27 cellular contexts compared by ENCODE assay signal in genomic region chr2:231201475-231201814, GRCh38. TPM values are rescaled to one million over a fixed set of nuclear protein-coding genes. Genes with fewer than 3 reads are reported as not detected.
A peak's percentile ranks its signal among the peaks of the same experiment; 100 is the strongest.
DNase-seq lines count a peak whose midpoint lies in the region; ATAC-seq and TF ChIP-seq lines count a peak whose summit lies in the region.
"Had no signal": no experiment of that assay in that cellular context is flagged by ENCODE, and none has a peak within 500 bp of the region (broad histone marks: within the 10 kb centered on the region; RNA-seq: fewer than 3 reads in every experiment).

No MANE protein-coding gene starts in this region.

- H3K9me3 ChIP-seq in prostate gland: no peaks in the 10 kb centered on the region
- H3K9me3 ChIP-seq: ovary, right atrium auricular region, suprapubic skin had no signal

- no peaks in the 10 kb centered on the region for H3K36me3 ChIP-seq in prostate gland
- H3K36me3 ChIP-seq: ovary, right atrium auricular region, suprapubic skin had no signal

- no peaks in the 10 kb centered on the region for H3K27me3 Mint-ChIP-seq in activated naive CD4-positive, alpha-beta T cell treated with anti-CD3 and anti-CD28 coated beads, Interleukin-2, amount 50 U/mL, for 24 hours
- peaks cover 12% of the 10 kb centered on the region for H3K27me3 Mint-ChIP-seq in brain
- H3K27me3 Mint-ChIP-seq: naive thymus-derived CD8-positive, alpha-beta T cell; stimulated activated naive B cell treated with anti-CD40 and anti-IgM and Interleukin-4, amounts not matched to agents 10 μg/mL and 1 μg/mL and 100 μg/mL, for 72 hours had no signal

- no peak for ATAC-seq in activated naive CD4-positive, alpha-beta T cell treated with anti-CD3 and anti-CD28 coated beads, Interleukin-2, amount 50 U/mL, for 72 hours
- ATAC-seq in HG03457 (IDR thresholded peaks at IDR 0.05; ENCODE audit: unreplicated experiment) (no peak), HG02763 (IDR thresholded peaks at IDR 0.05; ENCODE audit: unreplicated experiment) (no peak)
- ATAC-seq: naive thymus-derived CD8-positive, alpha-beta T cell; stimulated activated naive B cell treated with anti-CD40 and anti-IgM and Interleukin-4, amounts not matched to agents 10 μg/mL and 1 μg/mL and 100 μg/mL, for 72 hours had no signal

- H3K4me1 Mint-ChIP-seq in activated naive CD4-positive, alpha-beta T cell treated with anti-CD3 and anti-CD28 coated beads, Interleukin-2, amount 50 U/mL, for 24 hours: peaks cover 12% of the 10 kb centered on the region
- H3K4me1 Mint-ChIP-seq in brain: peaks cover 34% of the 10 kb centered on the region

- H3K4me3 ChIP-seq in prostate gland (no peak overlapping the region), coronary artery (no peak overlapping the region)
- H3K4me3 ChIP-seq: GM23248, ovary, right atrium auricular region, suprapubic skin had no signal

- H3K36me3 Mint-ChIP-seq in activated naive CD4-positive, alpha-beta T cell treated with anti-CD3 and anti-CD28 coated beads, Interleukin-2, amount 50 U/mL, for 24 hours: no peaks in the 10 kb centered on the region
- H3K36me3 Mint-ChIP-seq in activated naive CD4-positive, alpha-beta T cell treated with anti-CD3 and anti-CD28 coated beads, Interleukin-2, amount 50 U/mL, for 72 hours: no peaks in the 10 kb centered on the region
- peaks cover 22% of the 10 kb centered on the region for H3K36me3 Mint-ChIP-seq in brain
- H3K36me3 Mint-ChIP-seq: naive thymus-derived CD8-positive, alpha-beta T cell had no signal

- H3K9me3 Mint-ChIP-seq in activated naive CD4-positive, alpha-beta T cell treated with anti-CD3 and anti-CD28 coated beads, Interleukin-2, amount 50 U/mL, for 24 hours: no peaks in the 10 kb centered on the region
- H3K9me3 Mint-ChIP-seq in activated naive CD4-positive, alpha-beta T cell treated with anti-CD3 and anti-CD28 coated beads, Interleukin-2, amount 50 U/mL, for 72 hours: no peaks in the 10 kb centered on the region
- H3K9me3 Mint-ChIP-seq in brain: no peaks in the 10 kb centered on the region
- H3K9me3 Mint-ChIP-seq: activated naive CD4-positive, alpha-beta T cell treated with anti-CD3 and anti-CD28 coated beads for 36 hours; naive thymus-derived CD8-positive, alpha-beta T cell; stimulated activated naive B cell treated with anti-CD40 and anti-IgM and Interleukin-4, amounts not matched to agents 10 μg/mL and 1 μg/mL and 100 μg/mL, for 72 hours had no signal

- WGBS in prostate gland: 83% methylated on average over 4 of the region's 4 CpGs

- TF ChIP-seq CTCF in brain (conservative IDR thresholded peaks at IDR 0.05) (no peak), prostate gland (IDR thresholded peaks at IDR 0.05) (no peak), coronary artery (IDR thresholded peaks at IDR 0.05) (no peak)

- no peaks in the 10 kb centered on the region for H3K4me1 ChIP-seq in prostate gland (replicated peaks)

- no peak for TF ChIP-seq POLR2A in prostate gland (IDR thresholded peaks at IDR 0.05)

- no peaks in the 10 kb centered on the region for H3K27me3 ChIP-seq in prostate gland (replicated peaks; ENCODE audit: insufficient read depth)
- H3K27me3 ChIP-seq: ovary, right atrium auricular region, suprapubic skin had no signal

- no peak overlapping the region for H3K27ac Mint-ChIP-seq in activated naive CD4-positive, alpha-beta T cell treated with anti-CD3 and anti-CD28 coated beads, Interleukin-2, amount 50 U/mL, for 24 hours
- no peak overlapping the region for H3K27ac Mint-ChIP-seq in activated naive CD4-positive, alpha-beta T cell treated with anti-CD3 and anti-CD28 coated beads, Interleukin-2, amount 50 U/mL, for 72 hours
- peak overlapping the region in 2 of 5 experiments; percentile 46 to 54 for H3K27ac Mint-ChIP-seq in brain
- H3K27ac Mint-ChIP-seq: activated naive CD4-positive, alpha-beta T cell treated with anti-CD3 and anti-CD28 coated beads for 36 hours; stimulated activated naive B cell treated with anti-CD40 and anti-IgM and Interleukin-4, amounts not matched to agents 10 μg/mL and 1 μg/mL and 100 μg/mL, for 72 hours had no signal

- no peak overlapping the region for H3K27ac ChIP-seq in prostate gland
- no peak overlapping the region for H3K27ac ChIP-seq in coronary artery
- H3K27ac ChIP-seq: 22Rv1, C4-2B, GM23248, ovary, right atrium auricular region, suprapubic skin had no signal

- no peak for DNase-seq in activated naive CD4-positive, alpha-beta T cell treated with anti-CD3 and anti-CD28 coated beads, Interleukin-2, amount 50 U/mL, for 72 hours (ENCODE audit: low spot score in 2 of 2)
- peak; percentile 9 for DNase-seq in left kidney (ENCODE audit: low read depth, low spot score)
- DNase-seq in prostate gland (ENCODE audit: low spot score): no peak
- no peak for DNase-seq in coronary artery (ENCODE audit: low spot score)
- DNase-seq: activated CD4-positive, alpha-beta T cell treated with anti-CD3 and anti-CD28 coated beads, Interleukin-2, amount 50 U/mL, for 48 hours; activated naive CD4-positive, alpha-beta T cell treated with anti-CD3 and anti-CD28 coated beads for 36 hours; anterior cingulate cortex; dermis blood vessel endothelial cell; DMS79 treated with DMSO at 0.1 percent for 48 hours; glutamatergic neuron; naive thymus-derived CD8-positive, alpha-beta T cell; NCI-H1092 treated with DMSO at 0.1 percent for 48 hours; NCI-H187; NCI-H524 treated with DMSO at 0.1 percent for 48 hours; ovary; SHP77 treated with DMSO at 0.1 percent for 48 hours; stimulated activated CD4-positive, alpha-beta T cell treated with anti-CD3 and anti-CD28 coated beads, Interleukin-4, amount 100 ng/mL, for 24 hours; stimulated activated naive B cell treated with anti-CD40 and anti-IgM and Interleukin-4, amounts not matched to agents 10 μg/mL and 1 μg/mL and 100 μg/mL, for 72 hours had no signal

- H3K4me3 Mint-ChIP-seq in activated naive CD4-positive, alpha-beta T cell treated with anti-CD3 and anti-CD28 coated beads, Interleukin-2, amount 50 U/mL, for 24 hours: peak overlapping the region; percentile 30
- H3K4me3 Mint-ChIP-seq in brain: peak overlapping the region in 4 of 5 experiments; percentile 4 to 74 (median 66)
- H3K4me3 Mint-ChIP-seq: activated naive CD4-positive, alpha-beta T cell treated with anti-CD3 and anti-CD28 coated beads for 36 hours had no signal

- intact Hi-C loops in prostate gland (cut with DNase I): no loop called here

RNA-seq across cellular contexts. Expression of gene ARMC9, which starts 3.0 kb away (rescaled TPM):
- 1 to 10 TPM; 2.0 to 4.0 TPM for total RNA-seq in activated naive CD4-positive, alpha-beta T cell treated with anti-CD3 and anti-CD28 coated beads, Interleukin-2, amount 50 U/mL, for 72 hours
- 11.3 TPM for polyA plus RNA-seq in brain (ENCODE audit: insufficient read depth, low read depth, low replicate concordance)
- total RNA-seq in prostate gland: 10 to 100 TPM; 11.3 to 40.0 TPM
